10 cellular contexts compared by ENCODE assay signal in the genomic region with DNA sequence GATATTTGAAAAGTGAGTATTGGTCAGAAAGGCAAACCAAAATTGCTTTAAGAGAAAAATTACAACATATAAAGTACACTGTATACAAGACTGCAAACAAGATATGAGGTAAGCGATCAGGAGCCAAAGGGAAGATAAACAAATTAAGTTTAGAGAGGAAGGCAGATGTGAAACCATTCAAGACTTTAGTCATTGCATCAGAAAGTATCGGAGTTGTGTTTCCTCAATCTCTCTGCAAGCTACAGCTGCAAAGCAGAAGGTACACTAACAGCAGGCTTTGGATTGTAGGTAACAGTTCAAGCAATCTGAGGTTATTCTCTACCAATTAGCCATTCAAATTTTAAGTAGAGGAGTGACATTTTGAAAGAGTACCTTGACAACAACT. TPM values are rescaled to one million over a fixed set of nuclear protein-coding genes. Genes with fewer than 3 reads are reported as not detected.
DNase-seq lines count a peak whose midpoint lies in the region; ATAC-seq and TF ChIP-seq lines count a peak whose summit lies in the region.
"Had no signal": no experiment of that assay in that cellular context is flagged by ENCODE, and none has a peak within 500 bp of the region (broad histone marks: within the 10 kb centered on the region; RNA-seq: fewer than 3 reads in every experiment).

No MANE protein-coding gene starts in this region.

- H3K36me3 ChIP-seq in left lung (no peaks in the 10 kb centered on the region), H7 (replicated peaks; ENCODE audit: control insufficient read depth, insufficient read depth, low read length) (no peaks in the 10 kb centered on the region)

- no peaks in the 10 kb centered on the region for H3K9me3 ChIP-seq in left lung

- no peaks in the 10 kb centered on the region for H3K27me3 ChIP-seq in left lung
- no peaks in the 10 kb centered on the region for H3K27me3 ChIP-seq in H7 (ENCODE audit: control insufficient read depth, insufficient read depth, low read length)

- H3K4me3 ChIP-seq in left lung (no peak overlapping the region), H7 (ENCODE audit: insufficient read depth, low read depth, low read length) (no peak overlapping the region)

- no peaks in the 10 kb centered on the region for H3K4me1 Mint-ChIP-seq in T-helper 2 cell treated with Interferon-gamma antibody and Interleukin-4, amounts not matched to agents 5 μg/mL and 100 μg/mL, for 36 hours (ENCODE audit: low read depth)

- no peak overlapping the region for H3K27ac ChIP-seq in left lung

- no peak for DNase-seq in left lung
- no peak for DNase-seq in DMS153 treated with DMSO at 0.1 percent for 48 hours (lab: John Stamatoyannopoulos, UW; ENCODE audit: unreplicated experiment)
- no peak for DNase-seq in T-helper 2 cell treated with Interferon-gamma antibody and Interleukin-4, amounts not matched to agents 5 μg/mL and 100 μg/mL, for 36 hours (ENCODE audit: low spot score)
- no peak for DNase-seq in H7
- no peak for DNase-seq in NCI-H2081 (lab: John Stamatoyannopoulos, UW)
- DNase-seq: DMS53 had no signal

- H3K36me3 Mint-ChIP-seq in T-helper 2 cell treated with Interferon-gamma antibody and Interleukin-4, amounts not matched to agents 5 μg/mL and 100 μg/mL, for 36 hours (ENCODE audit: low read depth) = no peaks in the 10 kb centered on the region
- H3K36me3 Mint-ChIP-seq: activated naive CD4-positive, alpha-beta T cell treated with anti-CD3 and anti-CD28 coated beads, Interleukin-2, amount 50 U/mL, for 72 hours had no signal

- no peak for TF ChIP-seq CTCF in left lung (IDR thresholded peaks at IDR 0.05)

- H3K9me3 Mint-ChIP-seq in T-helper 2 cell treated with Interferon-gamma antibody and Interleukin-4, amounts not matched to agents 5 μg/mL and 100 μg/mL, for 36 hours = no peaks in the 10 kb centered on the region
- H3K9me3 Mint-ChIP-seq: activated naive CD4-positive, alpha-beta T cell treated with anti-CD3 and anti-CD28 coated beads, Interleukin-2, amount 50 U/mL, for 72 hours had no signal

- ATAC-seq in GM18520 (IDR thresholded peaks at IDR 0.05; ENCODE audit: unreplicated experiment) = peak; percentile 72
- peak; percentile 88 for ATAC-seq in GM21825 (IDR thresholded peaks at IDR 0.05; ENCODE audit: unreplicated experiment)
- ATAC-seq in HG03565 (IDR thresholded peaks at IDR 0.05; ENCODE audit: unreplicated experiment) = peak; percentile 94
- ATAC-seq in left lung = peak; percentile 31
- ATAC-seq: activated naive CD4-positive, alpha-beta T cell treated with anti-CD3 and anti-CD28 coated beads, Interleukin-2, amount 50 U/mL, for 72 hours had no signal

- H3K4me3 Mint-ChIP-seq in T-helper 2 cell treated with Interferon-gamma antibody and Interleukin-4, amounts not matched to agents 5 μg/mL and 100 μg/mL, for 36 hours = no peak overlapping the region

- H3K4me1 ChIP-seq in left lung = peaks cover 0 to 8% of the 10 kb centered on the region in 2 donors

- intact Hi-C loops in left lung (cut with DNase I) = no loop called here

- H3K27ac Mint-ChIP-seq in T-helper 2 cell treated with Interferon-gamma antibody and Interleukin-4, amounts not matched to agents 5 μg/mL and 100 μg/mL, for 36 hours = no peak overlapping the region

- H3K27me3 Mint-ChIP-seq in T-helper 2 cell treated with Interferon-gamma antibody and Interleukin-4, amounts not matched to agents 5 μg/mL and 100 μg/mL, for 36 hours (ENCODE audit: low read depth) = no peaks in the 10 kb centered on the region

RNA-seq across cellular contexts. Expression of a gene that starts 21.3 kb away (rescaled TPM):
- 10 to 100 TPM; 14.7 to 21.3 TPM for total RNA-seq in left lung
- 2.5 and 3.3 TPM in 2 replicates for total RNA-seq in H7 (2014; rRNA removed; shearing (Covaris generic))

RNA-seq across cellular contexts. Expression of a gene that starts 23.1 kb away (rescaled TPM):
- total RNA-seq in left lung = 1 to 10 TPM; 5.1 to 7.9 TPM
- 0.67 and 0.73 TPM in 2 replicates for total RNA-seq in H7 (2014; rRNA removed; shearing (Covaris generic))

Comparison
In these comparisons a context has a peak if more than half of its experiments do, and no peak if none do; other contexts are left out.
1. ATAC-seq: peak in every context shown above with its lines; median percentile 94 in HG03565; 88 in GM21825; 72 in GM18520; 31 in left lung.